In genomic region chr2:220036431-220036830, GRCh38 we compare ENCODE assay signal across 16 cellular contexts.
DNase-seq lines count a peak whose midpoint lies in the region; ATAC-seq and TF ChIP-seq lines count a peak whose summit lies in the region.
"Had no signal": no experiment of that assay in that cellular context is flagged by ENCODE, and none has a peak within 500 bp of the region (broad histone marks: within the 10 kb centered on the region; RNA-seq: fewer than 3 reads in every experiment).

No MANE protein-coding gene starts in this region.

- H3K4me3 ChIP-seq in AG10803 (ENCODE audit: low read length) (no peak overlapping the region), choroid plexus epithelial cell (ENCODE audit: low read depth, low read length) (no peak overlapping the region)
- H3K4me3 ChIP-seq: BLaER1 treated with 17β-estradiol and CSF1 and Interleukin-3, amounts not matched to agents 10 nM and 100 nM; GM12878 had no signal

- POLR2A ChIA-PET in RWPE1 (lab: Yijun Ruan, JAX; ENCODE audit: low non-redundant PET), result no interaction called here

- no peak for ATAC-seq in HG03045 (IDR thresholded peaks at IDR 0.05; ENCODE audit: unreplicated experiment)
- ATAC-seq: CD8-positive, alpha-beta T cell; GM12878 had no signal

- CTCF ChIA-PET in RWPE1 (lab: Yijun Ruan, JAX), result no interaction called here

- DNase-seq in AG10803 (ENCODE audit: low read depth) (peak; percentile 11), choroid plexus epithelial cell (ENCODE audit: low read depth) (peak; percentile 24), fibroblast of peridontal ligament (ENCODE audit: extremely low read depth) (peak; percentile 61), NOMO-1 (lab: John Stamatoyannopoulos, UW; ENCODE audit: unreplicated experiment in 2 of 2) (no peak), RWPE1 (ENCODE audit: low spot score) (no peak)
- DNase-seq in central memory CD4-positive, alpha-beta T cell, result no peak
- DNase-seq: ACHN; Calu3; CD8-positive, alpha-beta T cell; DMS79 treated with DMSO at 0.1 percent for 48 hours; EL; H9 had no signal

- no peak overlapping the region for H3K27ac ChIP-seq in RWPE1
- H3K27ac ChIP-seq: BLaER1 treated with 17β-estradiol and CSF1 and Interleukin-3, amounts not matched to agents 10 nM and 100 nM; HL-60 had no signal

- TF ChIP-seq CTCF in AG10803 (conservative IDR thresholded peaks at IDR 0.05; ENCODE audit: low read length) (no peak), choroid plexus epithelial cell (conservative IDR thresholded peaks at IDR 0.05; ENCODE audit: low read depth, low read length) (no peak), RWPE1 (conservative IDR thresholded peaks at IDR 0.05; ENCODE audit: low read depth) (no peak)

Comparison
In these comparisons a context has a peak if more than half of its experiments do, and no peak if none do; other contexts are left out.
1. DNase-seq: peak in AG10803 (single experiment), choroid plexus epithelial cell (single experiment) and fibroblast of peridontal ligament (single experiment); none in NOMO-1 (0 of 2), central memory CD4-positive, alpha-beta T cell (single experiment) and RWPE1 (single experiment).